ENCODE assay signal across 15 cellular contexts in the genomic region with DNA sequence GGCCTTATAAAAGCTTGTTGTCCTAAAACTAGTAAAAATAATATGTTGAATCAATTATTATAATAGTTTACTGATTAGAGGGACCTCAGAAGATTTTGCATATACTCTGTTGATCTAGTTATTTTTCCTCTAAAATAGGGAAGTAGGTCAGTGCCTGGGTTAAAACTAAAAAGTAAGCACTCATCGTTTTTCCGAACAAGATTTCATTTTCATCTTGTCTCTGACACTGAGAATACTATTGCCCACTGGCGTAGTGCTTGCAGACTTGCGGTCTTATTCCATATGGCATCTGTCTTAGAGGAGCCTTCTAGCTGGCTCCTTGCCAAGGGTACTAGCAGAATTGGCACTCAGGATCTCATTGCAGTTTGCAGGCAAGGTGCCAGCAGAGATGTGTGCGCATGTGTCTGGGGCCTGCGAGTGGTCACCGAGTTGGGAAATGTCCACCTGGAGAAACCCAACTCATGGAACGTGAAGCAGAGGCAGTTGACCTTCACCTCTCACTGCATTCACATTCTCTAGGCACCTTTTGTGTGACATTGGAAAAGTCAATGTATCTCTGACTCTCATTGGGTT.
DNase-seq lines count a peak whose midpoint lies in the region; ATAC-seq lines count a peak whose summit lies in the region.
"Had no signal": no experiment of that assay in that cellular context is flagged by ENCODE, and none has a peak within 500 bp of the region (broad histone marks: within the 10 kb centered on the region; RNA-seq: fewer than 3 reads in every experiment).

No MANE protein-coding gene starts in this region.

- H3K18ac ChIP-seq in neuronal stem cell (ENCODE audit: low read length), result peak overlapping the region; percentile 11

- peak overlapping the region; percentile 99 for H3K27ac Mint-ChIP-seq in T-helper 2 cell treated with Interferon-gamma antibody and Interleukin-4, amounts not matched to agents 5 μg/mL and 100 μg/mL, for 36 hours
- H3K27ac Mint-ChIP-seq in activated T-helper 1 cell treated with anti-CD3 and anti-CD28 coated beads, Interleukin-12 subunit alpha, Interleukin-12 subunit beta, Interleukin-2, Interleukin-4 antibody, amounts not matched to agents 30 ng/mL and 10 ng/mL and 1 ng/mL, durations not matched to agents 14 hours and 24 hours and 36 hours, result peak overlapping the region; percentile 98
- H3K27ac Mint-ChIP-seq: type B pancreatic cell had no signal

- H3K27me3 ChIP-seq in neuronal stem cell (ENCODE audit: control insufficient read depth in 3 of 3, insufficient read depth in 3 of 3, low read depth in 1 of 3, low read length in 3 of 3), result no peaks in the 10 kb centered on the region
- H3K27me3 ChIP-seq: colonic mucosa had no signal

- H4K8ac ChIP-seq in neuronal stem cell (ENCODE audit: low read depth, low read length), result no peak overlapping the region

- WGBS in neuronal stem cell (ENCODE audit: extremely low coverage in 2 of 2, insufficient read length in 2 of 2, insufficient replicate concordance in 1 of 2), 2 donors, result no CpG with 5 or more reads among the region's 8 CpGs

- H2BK15ac ChIP-seq in neuronal stem cell (ENCODE audit: low read length), result no peak overlapping the region

- no peak overlapping the region for H3K27ac ChIP-seq in neuronal stem cell (replicated peaks; ENCODE audit: low read length)
- H3K27ac ChIP-seq: A549, SJSA1 had no signal

- no peak overlapping the region for H4K91ac ChIP-seq in neuronal stem cell (ENCODE audit: low read depth, low read length, poor library complexity)

- peaks cover 9 to 10% of the 10 kb centered on the region in 2 donors for H3K4me1 ChIP-seq in neuronal stem cell (ENCODE audit: control insufficient read depth in 2 of 2, insufficient read depth in 1 of 2, low read depth in 1 of 2, low read length in 2 of 2)
- H3K4me1 ChIP-seq: A549, colonic mucosa, SJSA1 had no signal

- peaks cover 2 to 6% of the 10 kb centered on the region in 2 donors for H3K9me3 ChIP-seq in neuronal stem cell (replicated peaks in 1 of 2; ENCODE audit: control insufficient read depth in 2 of 2, insufficient read depth in 1 of 2, low read depth in 1 of 2, low read length in 2 of 2)
- H3K9me3 ChIP-seq: A549, colonic mucosa, SJSA1 had no signal

- H3K36me3 ChIP-seq in neuronal stem cell (replicated peaks in 1 of 2; ENCODE audit: control insufficient read depth in 2 of 2, insufficient read depth in 2 of 2, low read length in 2 of 2), result no peaks in the 10 kb centered on the region
- H3K36me3 ChIP-seq: colonic mucosa, SJSA1 had no signal

- no peak overlapping the region for H3K4me2 ChIP-seq in neuronal stem cell (ENCODE audit: insufficient read depth, low read length, poor library complexity, severe bottlenecking)
- H3K4me2 ChIP-seq: A549 had no signal

- H3K4me3 ChIP-seq in neuronal stem cell (ENCODE audit: low read length in 2 of 2), result no peak overlapping the region
- H3K4me3 ChIP-seq: A549, colonic mucosa, SJSA1 had no signal

- no peaks in the 10 kb centered on the region for H3K79me1 ChIP-seq in neuronal stem cell (ENCODE audit: low read depth, low read length)

- H3K4ac ChIP-seq in neuronal stem cell (ENCODE audit: low read length), result no peak overlapping the region

- no peak overlapping the region for H2BK5ac ChIP-seq in neuronal stem cell (ENCODE audit: low read length)

- no peak overlapping the region for H2BK12ac ChIP-seq in neuronal stem cell (ENCODE audit: low read length)

- H3K9me3 Mint-ChIP-seq in T-helper 2 cell treated with Interferon-gamma antibody and Interleukin-4, amounts not matched to agents 5 μg/mL and 100 μg/mL, for 36 hours, result peaks cover 10% of the 10 kb centered on the region
- H3K9me3 Mint-ChIP-seq in activated T-helper 1 cell treated with anti-CD3 and anti-CD28 coated beads, Interleukin-12 subunit alpha, Interleukin-12 subunit beta, Interleukin-2, Interleukin-4 antibody, amounts not matched to agents 30 ng/mL and 10 ng/mL and 1 ng/mL, durations not matched to agents 14 hours and 24 hours and 36 hours, result peaks cover 3% of the 10 kb centered on the region
- H3K9me3 Mint-ChIP-seq: activated naive CD8-positive, alpha-beta T cell treated with anti-CD3 and anti-CD28 coated beads, Interleukin-2, amount 10 ng/mL, durations not matched to agents 7 days and 5 days had no signal

- intact Hi-C loops in activated T-helper 1 cell treated with anti-CD3 and anti-CD28 coated beads, Interleukin-12 subunit alpha, Interleukin-12 subunit beta, Interleukin-2, Interleukin-4 antibody, amounts not matched to agents 30 ng/mL and 10 ng/mL and 1 ng/mL, durations not matched to agents 14 hours and 24 hours and 36 hours (cut with micrococcal nuclease), result loop anchor here (5.0 to 10.0 kb wide), 2 partner anchors 144 to 964 kb away; a partner anchor contains a TSS

- H2BK120ac ChIP-seq in neuronal stem cell (ENCODE audit: low read depth, low read length), result no peak overlapping the region

- no peak overlapping the region for H3K23ac ChIP-seq in neuronal stem cell (ENCODE audit: low read depth, low read length, poor library complexity)

- peak; percentile 1 for DNase-seq in T-helper 2 cell treated with Interferon-gamma antibody and Interleukin-4, amounts not matched to agents 5 μg/mL and 100 μg/mL, for 36 hours (ENCODE audit: low spot score)
- no peak for DNase-seq in T-helper 2 cell
- peak; percentile 76 to 90 for DNase-seq in Kasumi-1 (lab: John Stamatoyannopoulos, UW)
- no peak for DNase-seq in activated T-helper 1 cell treated with anti-CD3 and anti-CD28 coated beads, Interleukin-12 subunit alpha, Interleukin-12 subunit beta, Interleukin-2, Interleukin-4 antibody, amounts not matched to agents 30 ng/mL and 10 ng/mL and 1 ng/mL, durations not matched to agents 14 hours and 24 hours and 36 hours (ENCODE audit: low spot score)
- no peak for DNase-seq in neuronal stem cell (ENCODE audit: low spot score)
- DNase-seq in NCI-H1694 (lab: John Stamatoyannopoulos, UW), result no peak
- DNase-seq: activated CD4-positive, alpha-beta T cell treated with anti-CD3 and anti-CD28 coated beads, Interleukin-2, amount 50 U/mL, for 4 hours; activated naive CD8-positive, alpha-beta T cell treated with anti-CD3 and anti-CD28 coated beads, Interleukin-2, amount 10 ng/mL, durations not matched to agents 7 days and 5 days; colonic mucosa; DMS79 treated with DMSO at 0.1 percent for 48 hours had no signal

- no peaks in the 10 kb centered on the region for H3K27me3 Mint-ChIP-seq in T-helper 2 cell treated with Interferon-gamma antibody and Interleukin-4, amounts not matched to agents 5 μg/mL and 100 μg/mL, for 36 hours (ENCODE audit: low read depth)
- no peaks in the 10 kb centered on the region for H3K27me3 Mint-ChIP-seq in activated T-helper 1 cell treated with anti-CD3 and anti-CD28 coated beads, Interleukin-12 subunit alpha, Interleukin-12 subunit beta, Interleukin-2, Interleukin-4 antibody, amounts not matched to agents 30 ng/mL and 10 ng/mL and 1 ng/mL, durations not matched to agents 14 hours and 24 hours and 36 hours (ENCODE audit: insufficient read depth)
- H3K27me3 Mint-ChIP-seq: activated naive CD8-positive, alpha-beta T cell treated with anti-CD3 and anti-CD28 coated beads, Interleukin-2, amount 10 ng/mL, durations not matched to agents 7 days and 5 days had no signal

- no peak overlapping the region for H2AK5ac ChIP-seq in neuronal stem cell (ENCODE audit: low read depth, low read length)

- ATAC-seq in HG03442 (IDR thresholded peaks at IDR 0.05; ENCODE audit: unreplicated experiment), result no peak
- ATAC-seq in GM18519 (IDR thresholded peaks at IDR 0.05; ENCODE audit: low FRiP score, unreplicated experiment), result no peak
- ATAC-seq: A549 had no signal

- H3K14ac ChIP-seq in neuronal stem cell (ENCODE audit: low read length), result no peak overlapping the region

- no peak overlapping the region for H3K4me3 Mint-ChIP-seq in T-helper 2 cell treated with Interferon-gamma antibody and Interleukin-4, amounts not matched to agents 5 μg/mL and 100 μg/mL, for 36 hours
- H3K4me3 Mint-ChIP-seq in activated T-helper 1 cell treated with anti-CD3 and anti-CD28 coated beads, Interleukin-12 subunit alpha, Interleukin-12 subunit beta, Interleukin-2, Interleukin-4 antibody, amounts not matched to agents 30 ng/mL and 10 ng/mL and 1 ng/mL, durations not matched to agents 14 hours and 24 hours and 36 hours, result no peak overlapping the region
- H3K4me3 Mint-ChIP-seq: activated naive CD8-positive, alpha-beta T cell treated with anti-CD3 and anti-CD28 coated beads, Interleukin-2, amount 10 ng/mL, durations not matched to agents 7 days and 5 days; type B pancreatic cell had no signal

- H3K9ac ChIP-seq in neuronal stem cell (ENCODE audit: low read depth, low read length, poor library complexity), result no peak overlapping the region

- H3K4me1 Mint-ChIP-seq in T-helper 2 cell treated with Interferon-gamma antibody and Interleukin-4, amounts not matched to agents 5 μg/mL and 100 μg/mL, for 36 hours (ENCODE audit: low read depth), result peaks cover 62% of the 10 kb centered on the region
- H3K4me1 Mint-ChIP-seq in activated T-helper 1 cell treated with anti-CD3 and anti-CD28 coated beads, Interleukin-12 subunit alpha, Interleukin-12 subunit beta, Interleukin-2, Interleukin-4 antibody, amounts not matched to agents 30 ng/mL and 10 ng/mL and 1 ng/mL, durations not matched to agents 14 hours and 24 hours and 36 hours (ENCODE audit: low read depth), result peaks cover 68% of the 10 kb centered on the region

- H3K36me3 Mint-ChIP-seq in T-helper 2 cell treated with Interferon-gamma antibody and Interleukin-4, amounts not matched to agents 5 μg/mL and 100 μg/mL, for 36 hours (ENCODE audit: low read depth), result peaks cover 16% of the 10 kb centered on the region
- peaks cover 4% of the 10 kb centered on the region for H3K36me3 Mint-ChIP-seq in activated T-helper 1 cell treated with anti-CD3 and anti-CD28 coated beads, Interleukin-12 subunit alpha, Interleukin-12 subunit beta, Interleukin-2, Interleukin-4 antibody, amounts not matched to agents 30 ng/mL and 10 ng/mL and 1 ng/mL, durations not matched to agents 14 hours and 24 hours and 36 hours (ENCODE audit: low read depth)

- no peak overlapping the region for H2AFZ ChIP-seq in neuronal stem cell (ENCODE audit: low read length)

Comparison
In these comparisons a context has a peak if more than half of its experiments do, and no peak if none do; other contexts are left out.
1. DNase-seq: peak in T-helper 2 cell treated with Interferon-gamma antibody and Interleukin-4, amounts not matched to agents 5 μg/mL and 100 μg/mL, for 36 hours (single experiment) and Kasumi-1 (2 of 2); none in T-helper 2 cell (0 of 5), activated T-helper 1 cell treated with anti-CD3 and anti-CD28 coated beads, Interleukin-12 subunit alpha, Interleukin-12 subunit beta, Interleukin-2, Interleukin-4 antibody, amounts not matched to agents 30 ng/mL and 10 ng/mL and 1 ng/mL, durations not matched to agents 14 hours and 24 hours and 36 hours (single experiment), neuronal stem cell (single experiment) and NCI-H1694 (single experiment).